ENCODE assay signal across 18 cellular contexts in genomic region chr14:101114726-101115481, GRCh38.
DNase-seq lines count a peak whose midpoint lies in the region; ATAC-seq, FAIRE-seq and TF ChIP-seq lines count a peak whose summit lies in the region.
"Had no signal": no experiment of that assay in that cellular context is flagged by ENCODE, and none has a peak within 500 bp of the region (broad histone marks: within the 10 kb centered on the region; RNA-seq: fewer than 3 reads in every experiment).

No MANE protein-coding gene starts in this region.

- H3K4me2 ChIP-seq in astrocyte (ENCODE audit: low read length): no peak overlapping the region
- H3K4me2 ChIP-seq: PC-9 had no signal

- H3K27me3 ChIP-seq in astrocyte (ENCODE audit: insufficient read depth, low read length) (peaks cover 5% of the 10 kb centered on the region), stomach (peaks cover 0 to 8% (median 0%) of the 10 kb centered on the region in 3 donors)

- no peak overlapping the region for H2AFZ ChIP-seq in astrocyte (ENCODE audit: low read depth, low read length)
- H2AFZ ChIP-seq: PC-9 had no signal

- intact Hi-C loops in stomach (cut with DNase I; ENCODE audit: low total_unique reads): no loop called here

- TF ChIP-seq POLR2A in stomach (IDR thresholded peaks at IDR 0.05): no peak

- H3K4me1 ChIP-seq in astrocyte (ENCODE audit: insufficient read depth, low read length) (peaks cover 2% of the 10 kb centered on the region), stomach (no peaks in the 10 kb centered on the region)

- no peak for TF ChIP-seq CTCF in astrocyte (IDR thresholded peaks at IDR 0.05; ENCODE audit: insufficient read depth, low read depth, low read length)
- no peak for TF ChIP-seq CTCF in stomach (IDR thresholded peaks at IDR 0.05)

- H3K27ac Mint-ChIP-seq in activated naive CD4-positive, alpha-beta T cell treated with anti-CD3 and anti-CD28 coated beads, Interleukin-2, amount 50 U/mL, for 24 hours: peak overlapping the region; percentile 19
- peak overlapping the region; percentile 59 for H3K27ac Mint-ChIP-seq in astrocyte (ENCODE audit: unreplicated experiment)
- no peak overlapping the region for H3K27ac Mint-ChIP-seq in natural killer cell treated with Interleukin-12 subunit alpha and Interleukin-12 subunit beta and Interleukin-15 and Interleukin-18, amount 100 ng/mL, for 72 hours
- H3K27ac Mint-ChIP-seq: CD4-positive, CD25-positive, alpha-beta regulatory T cell had no signal

- H3K4me3 ChIP-seq in astrocyte (ENCODE audit: insufficient read depth, low read depth, low read length): no peak overlapping the region
- no peak overlapping the region for H3K4me3 ChIP-seq in stomach
- H3K4me3 ChIP-seq: K562, PC-9 had no signal

- DNase-seq in activated naive CD4-positive, alpha-beta T cell (lab: John Stamatoyannopoulos, UW): no peak
- DNase-seq in astrocyte (ENCODE audit: low read depth) (no peak), mesenteric fat pad (ENCODE audit: low spot score) (peak; percentile 85), stomach (peak; percentile 13)
- no peak for DNase-seq in natural killer cell treated with Interleukin-12 subunit alpha and Interleukin-12 subunit beta and Interleukin-15 and Interleukin-18, amount 100 ng/mL, for 72 hours (ENCODE audit: low spot score)
- no peak for DNase-seq in activated CD4-positive, alpha-beta T cell treated with anti-CD3 and anti-CD28 coated beads for 4 hours
- DNase-seq: Calu3; CD4-positive, CD25-positive, alpha-beta regulatory T cell; DND-41; HCEC 1CT; NCI-H1436 treated with DMSO at 0.1 percent for 48 hours; NCI-H2081; NCI-H2227 treated with DMSO at 0.1 percent for 48 hours; NCI-H526; PC-9 had no signal

- H3K79me2 ChIP-seq in astrocyte (ENCODE audit: insufficient read depth, low read length): no peaks in the 10 kb centered on the region

- H3K36me3 ChIP-seq in astrocyte (ENCODE audit: insufficient read depth, low read length) (no peaks in the 10 kb centered on the region), stomach (no peaks in the 10 kb centered on the region)

- H3K27me3 Mint-ChIP-seq in activated naive CD4-positive, alpha-beta T cell treated with anti-CD3 and anti-CD28 coated beads, Interleukin-2, amount 50 U/mL, for 24 hours: no peaks in the 10 kb centered on the region
- H3K27me3 Mint-ChIP-seq in astrocyte (ENCODE audit: low read depth, unreplicated experiment): peaks cover 36% of the 10 kb centered on the region
- peaks cover 15 to 23% of the 10 kb centered on the region in 2 donors for H3K27me3 Mint-ChIP-seq in natural killer cell treated with Interleukin-12 subunit alpha and Interleukin-12 subunit beta and Interleukin-15 and Interleukin-18, amount 100 ng/mL, for 72 hours

- no peak overlapping the region for H3K9ac ChIP-seq in astrocyte (ENCODE audit: low read length)

- H3K9me3 Mint-ChIP-seq in activated naive CD4-positive, alpha-beta T cell treated with anti-CD3 and anti-CD28 coated beads, Interleukin-2, amount 50 U/mL, for 24 hours: no peaks in the 10 kb centered on the region
- H3K9me3 Mint-ChIP-seq in astrocyte (ENCODE audit: unreplicated experiment): peaks cover 2% of the 10 kb centered on the region
- no peaks in the 10 kb centered on the region for H3K9me3 Mint-ChIP-seq in natural killer cell treated with Interleukin-12 subunit alpha and Interleukin-12 subunit beta and Interleukin-15 and Interleukin-18, amount 100 ng/mL, for 72 hours
- H3K9me3 Mint-ChIP-seq: CD4-positive, CD25-positive, alpha-beta regulatory T cell had no signal

- FAIRE-seq in astrocyte (lab: Jason Lieb, UNC): no peak
- FAIRE-seq: K562 had no signal

- H3K9me3 ChIP-seq in astrocyte (ENCODE audit: insufficient read depth, low read depth, low read length) (no peaks in the 10 kb centered on the region), stomach (no peaks in the 10 kb centered on the region)

- no peaks in the 10 kb centered on the region for H3K36me3 Mint-ChIP-seq in activated naive CD4-positive, alpha-beta T cell treated with anti-CD3 and anti-CD28 coated beads, Interleukin-2, amount 50 U/mL, for 24 hours
- H3K36me3 Mint-ChIP-seq in astrocyte (ENCODE audit: low read depth, unreplicated experiment): peaks cover 1% of the 10 kb centered on the region
- H3K36me3 Mint-ChIP-seq in natural killer cell treated with Interleukin-12 subunit alpha and Interleukin-12 subunit beta and Interleukin-15 and Interleukin-18, amount 100 ng/mL, for 72 hours: no peaks in the 10 kb centered on the region
- H3K36me3 Mint-ChIP-seq: CD4-positive, CD25-positive, alpha-beta regulatory T cell had no signal

- H3K4me1 Mint-ChIP-seq in activated naive CD4-positive, alpha-beta T cell treated with anti-CD3 and anti-CD28 coated beads, Interleukin-2, amount 50 U/mL, for 24 hours: peaks cover 6% of the 10 kb centered on the region
- peaks cover 3% of the 10 kb centered on the region for H3K4me1 Mint-ChIP-seq in astrocyte (ENCODE audit: low read depth, unreplicated experiment)
- peaks cover 3% of the 10 kb centered on the region in 2 donors for H3K4me1 Mint-ChIP-seq in natural killer cell treated with Interleukin-12 subunit alpha and Interleukin-12 subunit beta and Interleukin-15 and Interleukin-18, amount 100 ng/mL, for 72 hours (ENCODE audit: low read depth in 2 of 2)

- H3K4me3 Mint-ChIP-seq in activated naive CD4-positive, alpha-beta T cell treated with anti-CD3 and anti-CD28 coated beads, Interleukin-2, amount 50 U/mL, for 24 hours: no peak overlapping the region
- no peak overlapping the region for H3K4me3 Mint-ChIP-seq in astrocyte (ENCODE audit: unreplicated experiment)
- H3K4me3 Mint-ChIP-seq in natural killer cell treated with Interleukin-12 subunit alpha and Interleukin-12 subunit beta and Interleukin-15 and Interleukin-18, amount 100 ng/mL, for 72 hours: no peak overlapping the region
- H3K4me3 Mint-ChIP-seq: CD4-positive, CD25-positive, alpha-beta regulatory T cell had no signal

- TF ChIP-seq EP300 in stomach (IDR thresholded peaks at IDR 0.05): no peak

- H3K27ac ChIP-seq in astrocyte (ENCODE audit: low read depth, low read length) (no peak overlapping the region), stomach (no peak overlapping the region)
- H3K27ac ChIP-seq: PC-9 had no signal

- no peaks in the 10 kb centered on the region for H4K20me1 ChIP-seq in astrocyte (ENCODE audit: insufficient read depth, low read length)

- WGBS in stomach, 5 donors: 86 to 91% (median 87%) methylated on average over 16 to 18 of the region's 18 CpGs

- ATAC-seq in natural killer cell treated with Interleukin-12 subunit alpha and Interleukin-12 subunit beta and Interleukin-15 and Interleukin-18, amount 100 ng/mL, for 72 hours: no peak
- no peak for ATAC-seq in HG03354 (IDR thresholded peaks at IDR 0.05; ENCODE audit: poor library complexity, severe bottlenecking, unreplicated experiment)
- ATAC-seq: K562 had no signal

Comparison
In these comparisons a context has a peak if more than half of its experiments do, and no peak if none do; other contexts are left out.
1. H3K27ac Mint-ChIP-seq: peak in activated naive CD4-positive, alpha-beta T cell treated with anti-CD3 and anti-CD28 coated beads, Interleukin-2, amount 50 U/mL, for 24 hours (single experiment) and astrocyte (single experiment); none in natural killer cell treated with Interleukin-12 subunit alpha and Interleukin-12 subunit beta and Interleukin-15 and Interleukin-18, amount 100 ng/mL, for 72 hours (0 of 2).
2. DNase-seq: peak in mesenteric fat pad (single experiment) and stomach (single experiment); none in activated naive CD4-positive, alpha-beta T cell (0 of 4), astrocyte (single experiment), natural killer cell treated with Interleukin-12 subunit alpha and Interleukin-12 subunit beta and Interleukin-15 and Interleukin-18, amount 100 ng/mL, for 72 hours (single experiment) and activated CD4-positive, alpha-beta T cell treated with anti-CD3 and anti-CD28 coated beads for 4 hours (0 of 2).